ENCODE assay signal across 8 cellular contexts in the genomic region with DNA sequence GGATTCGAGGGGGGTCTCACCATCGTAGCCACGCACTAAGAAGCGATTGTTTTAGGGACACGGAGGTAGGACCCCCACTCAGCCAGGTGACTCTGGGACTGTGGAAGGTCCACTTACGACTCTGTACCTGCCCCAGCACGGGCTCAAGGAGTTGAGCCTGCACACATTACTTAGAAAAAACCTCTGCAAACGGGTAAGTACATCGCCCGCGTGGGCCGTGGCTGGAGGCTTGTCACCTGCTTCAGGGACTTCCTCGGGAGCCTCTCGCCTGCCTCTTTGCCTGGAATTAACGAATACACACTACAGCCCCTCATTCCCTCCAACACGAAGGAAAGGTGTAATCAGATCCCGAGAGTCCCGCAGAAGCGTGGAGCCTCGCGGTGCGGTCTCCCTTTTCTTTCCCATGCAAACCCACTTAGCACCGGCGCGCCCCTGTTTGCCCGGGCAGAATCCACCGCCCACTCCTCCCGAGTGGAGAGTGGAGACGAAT. TPM values are rescaled to one million over a fixed set of nuclear protein-coding genes. Genes with fewer than 3 reads are reported as not detected.
DNase-seq lines count a peak whose midpoint lies in the region; ATAC-seq and TF ChIP-seq lines count a peak whose summit lies in the region.

No MANE protein-coding gene starts in this region.

- H3K4me3 ChIP-seq in CD4-positive, CD25-positive, alpha-beta regulatory T cell (ENCODE audit: low read depth, low read length), result no peak overlapping the region
- peak overlapping the region; percentile 60 for H3K4me3 ChIP-seq in brain microvascular endothelial cell (ENCODE audit: low read depth, low read length)

- TF ChIP-seq CTCF in brain microvascular endothelial cell (IDR thresholded peaks at IDR 0.05; ENCODE audit: low read depth, low read length, missing control alignments), result no peak
- no peak for TF ChIP-seq CTCF in mesothelial cell of epicardium (IDR thresholded peaks at IDR 0.05; ENCODE audit: unreplicated experiment)

- in situ Hi-C loops in brain microvascular endothelial cell (cut with HindIII; ENCODE audit: low pct_ligation_motif_present, low sequenced_read_pairs), result no loop called here

- H3K27ac Mint-ChIP-seq in CD4-positive, CD25-positive, alpha-beta regulatory T cell, result peak overlapping the region in 1 of 3 donors; percentile 54
- peak overlapping the region; percentile 72 for H3K27ac Mint-ChIP-seq in mesothelial cell of epicardium

- H3K4me1 ChIP-seq in CD4-positive, CD25-positive, alpha-beta regulatory T cell (ENCODE audit: control insufficient read depth, insufficient read depth, low read length, poor library complexity, severe bottlenecking), result peaks cover 26% of the 10 kb centered on the region

- H3K27me3 Mint-ChIP-seq in CD4-positive, CD25-positive, alpha-beta regulatory T cell, result peaks cover 52% of the 10 kb centered on the region
- H3K27me3 Mint-ChIP-seq in mesothelial cell of epicardium (ENCODE audit: low read depth), result peaks cover 53% of the 10 kb centered on the region

- H3K4me3 Mint-ChIP-seq in CD4-positive, CD25-positive, alpha-beta regulatory T cell, result peak overlapping the region; percentile 70 to 89 (median 80)
- peak overlapping the region; percentile 82 for H3K4me3 Mint-ChIP-seq in mesothelial cell of epicardium

- H3K36me3 ChIP-seq in CD4-positive, CD25-positive, alpha-beta regulatory T cell (ENCODE audit: control insufficient read depth, insufficient read depth, low read length), result no peaks in the 10 kb centered on the region
- no peaks in the 10 kb centered on the region for H3K36me3 ChIP-seq in brain microvascular endothelial cell (replicated peaks)

- ATAC-seq in CD4-positive, CD25-positive, alpha-beta regulatory T cell (ENCODE audit: low read depth in 2 of 2), result no peak

- H3K4me1 Mint-ChIP-seq in CD4-positive, CD25-positive, alpha-beta regulatory T cell, result peaks cover 6 to 21% (median 8%) of the 10 kb centered on the region in 4 donors
- peaks cover 46% of the 10 kb centered on the region for H3K4me1 Mint-ChIP-seq in mesothelial cell of epicardium

- peaks cover 27% of the 10 kb centered on the region for H3K27me3 ChIP-seq in CD4-positive, CD25-positive, alpha-beta regulatory T cell (ENCODE audit: control insufficient read depth, insufficient read depth, low read length)
- no peaks in the 10 kb centered on the region for H3K27me3 ChIP-seq in brain microvascular endothelial cell (replicated peaks)

- no peaks in the 10 kb centered on the region for H3K36me3 Mint-ChIP-seq in CD4-positive, CD25-positive, alpha-beta regulatory T cell
- H3K36me3 Mint-ChIP-seq in mesothelial cell of epicardium, result no peaks in the 10 kb centered on the region

- peaks cover 0 to 3% (median 0%) of the 10 kb centered on the region in 7 donors for H3K9me3 Mint-ChIP-seq in CD4-positive, CD25-positive, alpha-beta regulatory T cell
- H3K9me3 Mint-ChIP-seq in mesothelial cell of epicardium, result no peaks in the 10 kb centered on the region

- H3K9me3 ChIP-seq in CD4-positive, CD25-positive, alpha-beta regulatory T cell (ENCODE audit: control insufficient read depth in 2 of 2, low read length in 2 of 2), result no peaks in the 10 kb centered on the region

- peak in 1 of 3 donors; percentile 21 for DNase-seq in CD4-positive, CD25-positive, alpha-beta regulatory T cell
- DNase-seq in LoVo (ENCODE audit: low spot score) (peak; percentile 24), brain microvascular endothelial cell (no peak), mesothelial cell of epicardium (ENCODE audit: low spot score in 2 of 2, unreplicated experiment in 2 of 2) (no peak), SHP77 treated with DMSO at 0.1 percent for 48 hours (lab: John Stamatoyannopoulos, UW) (no peak), 8988T (no peak), NCI-H524 treated with DMSO at 0.1 percent for 48 hours (lab: John Stamatoyannopoulos, UW) (no peak)
- no peak for DNase-seq in effector CD4-positive, alpha-beta T cell

- H3K27ac ChIP-seq in CD4-positive, CD25-positive, alpha-beta regulatory T cell (ENCODE audit: insufficient read depth, low read length, poor library complexity, severe bottlenecking), result no peak overlapping the region
- H3K27ac ChIP-seq in brain microvascular endothelial cell, result no peak overlapping the region

RNA-seq across cellular contexts. Expression of a gene that starts 0.8 kb away (rescaled TPM):
- total RNA-seq in CD4-positive, CD25-positive, alpha-beta regulatory T cell, result 0.89 TPM
- under 1 TPM; 0.17 to 0.54 (median 0.27) TPM for polyA plus RNA-seq in CD4-positive, CD25-positive, alpha-beta regulatory T cell
- total RNA-seq in mesothelial cell of epicardium, result 213 to 245 TPM (median 216 TPM) in 3 replicates

Comparison
In these comparisons a context has a peak if more than half of its experiments do, and no peak if none do; other contexts are left out.
1. RNA of a gene that starts 0.8 kb away (total RNA-seq): 213 to 245 TPM in mesothelial cell of epicardium; 0.89 TPM in CD4-positive, CD25-positive, alpha-beta regulatory T cell (single experiment); every median in the first group is over 100 times any median in the second.